ENCODE assay signal across 2 cellular contexts in genomic region chr11:68262544-68262827, GRCh38.
TF ChIP-seq lines count a peak whose summit lies in the region.

No MANE protein-coding gene starts in this region.

TF ChIP-seq in HepG2, 621 proteins besides CTCF, POLR2A, EP300 and RAD21 (continues in another document):
- TF ChIP-seq ZNF709 (CRISPR knock-in tag; IDR thresholded peaks at IDR 0.05): no peak
- no peak for TF ChIP-seq ZNF597 (CRISPR knock-in tag; IDR thresholded peaks at IDR 0.05)
- TF ChIP-seq ZNF333 (CRISPR knock-in tag; IDR thresholded peaks at IDR 0.05; ENCODE audit: borderline replicate concordance): no peak
- TF ChIP-seq ZNF687 (CRISPR knock-in tag; IDR thresholded peaks at IDR 0.05): 0 out of 2 replicates have a peak, but pooled peaks have one; percentile 6
- no peak for TF ChIP-seq ZNF674 (CRISPR knock-in tag; IDR thresholded peaks at IDR 0.05; ENCODE audit: low read depth)
- no peak for TF ChIP-seq ZBTB26 (CRISPR knock-in tag; IDR thresholded peaks at IDR 0.05; ENCODE audit: borderline replicate concordance)
- TF ChIP-seq ZNF770 (CRISPR knock-in tag; IDR thresholded peaks at IDR 0.05): peak; percentile 93
- TF ChIP-seq BRF2 (CRISPR knock-in tag; IDR thresholded peaks at IDR 0.05): no peak
- no peak for TF ChIP-seq ZSCAN25 (CRISPR knock-in tag; IDR thresholded peaks at IDR 0.05)
- no peak for TF ChIP-seq RBM39 (IDR thresholded peaks at IDR 0.05; ENCODE audit: low read depth, low read length, poor library complexity, severe bottlenecking)
- TF ChIP-seq RXRB (CRISPR knock-in tag; IDR thresholded peaks at IDR 0.05; ENCODE audit: borderline replicate concordance): no peak
- no peak for TF ChIP-seq ZNF703 (CRISPR knock-in tag; IDR thresholded peaks at IDR 0.05; ENCODE audit: borderline replicate concordance)
- no peak for TF ChIP-seq ZNF414 (CRISPR knock-in tag; IDR thresholded peaks at IDR 0.05)
- no peak for TF ChIP-seq FOXK1 (CRISPR knock-in tag; IDR thresholded peaks at IDR 0.05; ENCODE audit: borderline replicate concordance, low read depth)
- TF ChIP-seq ZNF841 (CRISPR knock-in tag; IDR thresholded peaks at IDR 0.05; ENCODE audit: borderline replicate concordance): no peak
- no peak for TF ChIP-seq ZNF629 (CRISPR knock-in tag; conservative IDR thresholded peaks at IDR 0.05)

TF ChIP-seq in K562, 482 proteins besides CTCF, POLR2A, EP300 and RAD21:
- no peak for TF ChIP-seq ETS2 (tag; IDR thresholded peaks at IDR 0.05; ENCODE audit: borderline replicate concordance, poor library complexity, severe bottlenecking)
- TF ChIP-seq PCBP2 (IDR thresholded peaks at IDR 0.05; ENCODE audit: low read depth, low read length, poor library complexity, severe bottlenecking): no peak
- TF ChIP-seq RFX1 (IDR thresholded peaks at IDR 0.05): no peak; the same call in 1 of the 2 replicates
- no peak for TF ChIP-seq ZNF408 (CRISPR knock-in tag; IDR thresholded peaks at IDR 0.05; ENCODE audit: low read depth)
- TF ChIP-seq WHSC1 (IDR thresholded peaks at IDR 0.05; ENCODE audit: low read length): no peak
- 0 out of 2 replicates have a peak, but pooled peaks have one; percentile 29 for TF ChIP-seq TFAP4 (CRISPR knock-in tag; IDR thresholded peaks at IDR 0.05; ENCODE audit: borderline replicate concordance)
- no peak for TF ChIP-seq ZNF668 (CRISPR knock-in tag; IDR thresholded peaks at IDR 0.05)
- TF ChIP-seq ZBTB33 (CRISPR knock-in tag; IDR thresholded peaks at IDR 0.05): peak; percentile 5; the same call in 1 of the 2 replicates
- TF ChIP-seq CTBP1 (IDR thresholded peaks at IDR 0.05; ENCODE audit: borderline replicate concordance): 0 out of 2 replicates have a peak, but pooled peaks have one; percentile 31
- no peak for TF ChIP-seq CCAR2 (IDR thresholded peaks at IDR 0.05; ENCODE audit: low read depth, low read length)
- TF ChIP-seq FUS (optimal IDR thresholded peaks at IDR 0.05; ENCODE audit: low read depth, low read length): no peak
- TF ChIP-seq ATF7 (IDR thresholded peaks at IDR 0.05): no peak
